Comparison of ENCODE assay signal across 10 cellular contexts in the genomic region with DNA sequence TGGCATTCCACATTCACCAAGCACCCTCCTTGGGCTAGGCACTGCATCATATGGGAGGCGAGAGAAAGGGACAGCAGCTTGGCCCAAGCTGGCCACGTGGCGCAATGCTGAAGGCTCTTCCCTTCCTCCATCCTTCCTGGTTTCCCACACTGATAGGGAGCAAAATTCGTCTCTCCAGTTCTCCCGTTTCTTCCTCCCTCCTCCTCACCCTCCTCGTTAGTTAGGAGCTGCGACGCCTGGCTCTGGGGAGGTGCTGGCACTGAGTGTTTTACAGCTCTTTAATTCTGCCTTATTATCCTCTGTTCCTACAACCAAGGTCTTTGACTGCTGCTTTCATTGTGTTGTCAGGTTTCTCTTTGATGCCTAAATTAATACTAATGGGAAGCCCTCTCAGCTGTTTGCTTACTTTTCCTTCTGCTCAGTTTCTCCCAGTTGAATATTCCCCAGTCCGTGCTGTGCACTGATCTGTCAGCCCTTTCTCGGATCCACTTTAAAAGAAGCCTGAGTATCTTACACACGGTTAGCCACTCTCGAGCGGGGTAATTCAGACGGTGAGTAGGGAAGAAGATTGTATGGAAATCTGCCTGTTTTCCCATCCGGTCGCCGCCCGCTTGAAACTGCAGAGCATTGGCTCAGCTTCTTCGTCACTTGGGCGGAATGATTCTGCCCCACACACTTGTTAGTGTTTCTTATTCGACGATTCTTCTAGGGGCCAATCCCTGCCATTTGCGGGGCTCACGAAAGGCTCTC.
DNase-seq lines count a peak whose midpoint lies in the region; ATAC-seq and TF ChIP-seq lines count a peak whose summit lies in the region.
"Had no signal": no experiment of that assay in that cellular context is flagged by ENCODE, and none has a peak within 500 bp of the region (broad histone marks: within the 10 kb centered on the region; RNA-seq: fewer than 3 reads in every experiment).

No MANE protein-coding gene starts in this region.

- no peak for TF ChIP-seq CTCF in AG04449 (IDR thresholded peaks at IDR 0.05; ENCODE audit: insufficient read depth, low read length, missing control alignments)
- TF ChIP-seq CTCF in foreskin fibroblast (IDR thresholded peaks at IDR 0.05; ENCODE audit: low read depth, low read length), result no peak

- H3K9ac ChIP-seq in mucosa of rectum (ENCODE audit: low read depth in 1 of 2, low read length in 2 of 2), result no peak overlapping the region

- H3K27ac ChIP-seq in mucosa of rectum (ENCODE audit: low read depth in 2 of 2, low read length in 2 of 2), result no peak overlapping the region
- H3K27ac ChIP-seq: C4-2B had no signal

- POLR2A ChIA-PET in AG04449 (lab: Yijun Ruan, JAX), result no interaction called here

- CTCF ChIA-PET in AG04449 (lab: Yijun Ruan, JAX), result interaction anchor here (1.0 to 4.4 kb wide), 7 partner anchors 10 to 403 kb away, joined by 3 to 53 read pairs (median 6); no protein-coding TSS in a partner anchor

- ATAC-seq in GM21381 (IDR thresholded peaks at IDR 0.05; ENCODE audit: unreplicated experiment) (no peak), HG03442 (IDR thresholded peaks at IDR 0.05; ENCODE audit: unreplicated experiment) (no peak)

- H3K4me3 ChIP-seq in AG04449 (ENCODE audit: low read depth, low read length) (peak overlapping the region; percentile 48), foreskin fibroblast (ENCODE audit: low read depth in 1 of 2, low read length in 2 of 2) (peak overlapping the region; percentile 43 to 59), mucosa of rectum (ENCODE audit: low read length in 2 of 2) (peak overlapping the region; percentile 9 to 47)

- H3K36me3 ChIP-seq in mucosa of rectum (ENCODE audit: control insufficient read depth in 2 of 2, insufficient read depth in 2 of 2, low read length in 2 of 2), result no peaks in the 10 kb centered on the region

- H3K9me3 ChIP-seq in mucosa of rectum (ENCODE audit: control insufficient read depth in 2 of 2, low read length in 2 of 2), result no peaks in the 10 kb centered on the region

- DNase-seq in AG04449 (ENCODE audit: low read depth, low spot score), result no peak
- DNase-seq in NCI-H69 (lab: John Stamatoyannopoulos, UW), result peak; percentile 10
- DNase-seq in foreskin fibroblast, result peak; percentile 31 to 77
- no peak for DNase-seq in NK-92 (lab: John Stamatoyannopoulos, UW; ENCODE audit: unreplicated experiment)
- DNase-seq in NCI-H187 (lab: John Stamatoyannopoulos, UW), result no peak
- DNase-seq: activated CD4-positive, alpha-beta T cell treated with anti-CD3 and anti-CD28 coated beads, Interleukin-2, amount 50 U/mL, for 4 hours had no signal

- H3K4me1 ChIP-seq in mucosa of rectum (ENCODE audit: control insufficient read depth in 2 of 2, insufficient read depth in 2 of 2, low read length in 2 of 2), result no peaks in the 10 kb centered on the region

- H3K27me3 ChIP-seq in mucosa of rectum (ENCODE audit: control insufficient read depth in 2 of 2, insufficient read depth in 2 of 2, low read length in 2 of 2), result no peaks in the 10 kb centered on the region

Comparison
In these comparisons a context has a peak if more than half of its experiments do, and no peak if none do; other contexts are left out.
1. DNase-seq: peak in NCI-H69 (single experiment) and foreskin fibroblast (2 of 2); none in AG04449 (single experiment), NK-92 (single experiment) and NCI-H187 (0 of 2).
2. Peak in every context shown above with its lines, with median percentiles within 50 percentile points of each other: H3K4me3 ChIP-seq.